23 cellular contexts compared by ENCODE assay signal in the genomic region with DNA sequence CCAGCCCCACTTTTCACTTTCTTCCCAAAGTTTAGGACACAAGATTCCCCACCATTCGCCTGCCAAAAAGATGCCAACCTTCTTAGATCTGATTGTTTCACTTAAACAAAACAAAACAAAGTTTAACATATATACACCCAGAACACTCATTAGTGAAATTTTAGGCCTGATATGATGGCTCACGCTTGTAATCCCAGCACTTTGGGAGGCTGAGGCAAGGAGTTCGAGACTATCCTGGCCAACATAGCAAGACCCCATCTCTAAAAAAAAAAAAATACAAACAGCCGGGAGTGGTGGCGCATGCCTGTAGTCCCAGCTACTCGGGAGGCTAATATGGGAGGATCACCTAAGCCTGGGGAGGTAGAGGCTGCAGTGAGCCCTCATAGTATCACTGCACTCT. TPM values are rescaled to one million over a fixed set of nuclear protein-coding genes. Genes with fewer than 3 reads are reported as not detected.
DNase-seq lines count a peak whose midpoint lies in the region; TF ChIP-seq lines count a peak whose summit lies in the region.
"Had no signal": no experiment of that assay in that cellular context is flagged by ENCODE, and none has a peak within 500 bp of the region (broad histone marks: within the 10 kb centered on the region; RNA-seq: fewer than 3 reads in every experiment).

No MANE protein-coding gene starts in this region.

- no peak for TF ChIP-seq POLR2A in stomach (IDR thresholded peaks at IDR 0.05)

- peaks cover 21% of the 10 kb centered on the region for H3K4me1 Mint-ChIP-seq in activated naive CD4-positive, alpha-beta T cell treated with anti-CD3 and anti-CD28 coated beads, Interleukin-2, amount 50 U/mL, for 24 hours
- H3K4me1 Mint-ChIP-seq in activated naive CD4-positive, alpha-beta T cell treated with anti-CD3 and anti-CD28 coated beads for 36 hours (ENCODE audit: low read depth): peaks cover 11% of the 10 kb centered on the region
- H3K4me1 Mint-ChIP-seq in endothelial cell (ENCODE audit: unreplicated experiment) (peaks cover 11% of the 10 kb centered on the region), chondrocyte (ENCODE audit: low read depth) (peaks cover 6% of the 10 kb centered on the region)

- H3K27me3 Mint-ChIP-seq in activated naive CD4-positive, alpha-beta T cell treated with anti-CD3 and anti-CD28 coated beads, Interleukin-2, amount 50 U/mL, for 24 hours: no peaks in the 10 kb centered on the region
- no peaks in the 10 kb centered on the region for H3K27me3 Mint-ChIP-seq in activated naive CD4-positive, alpha-beta T cell treated with anti-CD3 and anti-CD28 coated beads for 36 hours (ENCODE audit: low read depth)
- H3K27me3 Mint-ChIP-seq in endothelial cell (ENCODE audit: unreplicated experiment): peaks cover 4% of the 10 kb centered on the region
- H3K27me3 Mint-ChIP-seq in chondrocyte (ENCODE audit: low read depth): no peaks in the 10 kb centered on the region
- H3K27me3 Mint-ChIP-seq: CD4-positive, alpha-beta memory T cell had no signal

- WGBS in stomach, 5 donors: 85 to 93% (median 90%) methylated on average over 6 of the region's 6 CpGs

- H3K4me3 ChIP-seq in stomach (no peak overlapping the region), WERI-Rb-1 (ENCODE audit: low read depth, low read length) (no peak overlapping the region)
- H3K4me3 ChIP-seq: BLaER1, GM23248, MG63 had no signal

- TF ChIP-seq EP300 in stomach (IDR thresholded peaks at IDR 0.05): no peak

- TF ChIP-seq CTCF in RWPE1 (conservative IDR thresholded peaks at IDR 0.05; ENCODE audit: low read depth) (no peak), endothelial cell (IDR thresholded peaks at IDR 0.05; ENCODE audit: unreplicated experiment) (no peak), stomach (IDR thresholded peaks at IDR 0.05) (no peak), chondrocyte (IDR thresholded peaks at IDR 0.05) (no peak), WERI-Rb-1 (IDR thresholded peaks at IDR 0.05; ENCODE audit: low read depth, low read length) (no peak)

- H3K4me3 Mint-ChIP-seq in activated naive CD4-positive, alpha-beta T cell treated with anti-CD3 and anti-CD28 coated beads, Interleukin-2, amount 50 U/mL, for 24 hours: no peak overlapping the region
- no peak overlapping the region for H3K4me3 Mint-ChIP-seq in activated naive CD4-positive, alpha-beta T cell treated with anti-CD3 and anti-CD28 coated beads for 36 hours
- H3K4me3 Mint-ChIP-seq in endothelial cell (ENCODE audit: unreplicated experiment): no peak overlapping the region
- no peak overlapping the region for H3K4me3 Mint-ChIP-seq in chondrocyte (ENCODE audit: unreplicated experiment)
- H3K4me3 Mint-ChIP-seq: CD4-positive, alpha-beta memory T cell had no signal

- H3K27ac ChIP-seq in RWPE1 (peak overlapping the region; percentile 65), stomach (peak overlapping the region in 4 of 5 donors; percentile 71 to 92 (median 90)), WERI-Rb-1 (no peak overlapping the region)
- H3K27ac ChIP-seq: 22Rv1, BLaER1, GM23248 had no signal

- H3K9me3 Mint-ChIP-seq in activated naive CD4-positive, alpha-beta T cell treated with anti-CD3 and anti-CD28 coated beads, Interleukin-2, amount 50 U/mL, for 24 hours: no peaks in the 10 kb centered on the region
- no peaks in the 10 kb centered on the region for H3K9me3 Mint-ChIP-seq in activated naive CD4-positive, alpha-beta T cell treated with anti-CD3 and anti-CD28 coated beads for 36 hours
- no peaks in the 10 kb centered on the region for H3K9me3 Mint-ChIP-seq in endothelial cell (ENCODE audit: unreplicated experiment)
- H3K9me3 Mint-ChIP-seq in chondrocyte (ENCODE audit: low read depth): no peaks in the 10 kb centered on the region
- H3K9me3 Mint-ChIP-seq: CD4-positive, alpha-beta memory T cell had no signal

- H3K36me3 Mint-ChIP-seq in activated naive CD4-positive, alpha-beta T cell treated with anti-CD3 and anti-CD28 coated beads, Interleukin-2, amount 50 U/mL, for 24 hours: peaks cover 12% of the 10 kb centered on the region
- peaks cover 6% of the 10 kb centered on the region for H3K36me3 Mint-ChIP-seq in activated naive CD4-positive, alpha-beta T cell treated with anti-CD3 and anti-CD28 coated beads for 36 hours (ENCODE audit: low read depth)
- H3K36me3 Mint-ChIP-seq in endothelial cell (ENCODE audit: low read depth, unreplicated experiment) (peaks cover 10% of the 10 kb centered on the region), chondrocyte (ENCODE audit: low read depth) (peaks cover 9% of the 10 kb centered on the region)

- POLR2A ChIA-PET in RWPE1 (lab: Yijun Ruan, JAX; ENCODE audit: low non-redundant PET): interaction anchor here (0.6 kb wide), 1 partner anchor 64 kb away, joined by 3 read pairs; no protein-coding TSS in a partner anchor

- H3K9me3 ChIP-seq in stomach (no peaks in the 10 kb centered on the region), WERI-Rb-1 (ENCODE audit: severe bottlenecking) (no peaks in the 10 kb centered on the region)
- H3K9me3 ChIP-seq: BLaER1, MG63 had no signal

- H3K27me3 ChIP-seq in stomach (no peaks in the 10 kb centered on the region), WERI-Rb-1 (ENCODE audit: insufficient read depth, low read depth, severe bottlenecking) (no peaks in the 10 kb centered on the region)
- H3K27me3 ChIP-seq: BLaER1, MG63 had no signal

- H3K36me3 ChIP-seq in stomach (peaks cover 0 to 56% (median 28%) of the 10 kb centered on the region in 4 donors), WERI-Rb-1 (peaks cover 4% of the 10 kb centered on the region)
- H3K36me3 ChIP-seq: MG63 had no signal

- intact Hi-C loops in activated naive CD4-positive, alpha-beta T cell treated with anti-CD3 and anti-CD28 coated beads for 36 hours (cut with micrococcal nuclease): no loop called here
- intact Hi-C loops in stomach (cut with DNase I; ENCODE audit: low total_unique reads): loop anchor here (10.0 kb wide), 1 partner anchor 50 kb away; the partner anchor contains the start of gene LRRC25

- CTCF ChIA-PET in activated naive CD4-positive, alpha-beta T cell treated with anti-CD3 and anti-CD28 coated beads for 36 hours (lab: Charles Lee): interaction anchor here (0.5 to 0.7 kb wide), 2 partner anchors 9 to 68 kb away, joined by 3 read pairs; no protein-coding TSS in a partner anchor
- CTCF ChIA-PET in RWPE1 (lab: Yijun Ruan, JAX): interaction anchor here (0.6 kb wide), 4 partner anchors 45 to 1791 kb away, joined by 3 to 6 read pairs (median 4); no protein-coding TSS in a partner anchor

- peaks cover 23 to 61% (median 48%) of the 10 kb centered on the region in 4 donors for H3K4me1 ChIP-seq in stomach

- no peak for DNase-seq in activated naive CD4-positive, alpha-beta T cell treated with anti-CD3 and anti-CD28 coated beads for 36 hours
- DNase-seq in RWPE1 (ENCODE audit: low spot score) (no peak), endothelial cell (ENCODE audit: low spot score) (no peak), stomach (no peak), chondrocyte (ENCODE audit: low spot score) (no peak), WERI-Rb-1 (no peak)
- DNase-seq in stimulated activated CD4-positive, alpha-beta T cell treated with anti-CD3 and anti-CD28 coated beads, Interleukin-1b, Interleukin-23, amount 100 ng/mL, for 48 hours: no peak
- DNase-seq: ACHN; CD4-positive, alpha-beta memory T cell; DND-41; GM23248; MG63; NCI-H1694 treated with DMSO at 0.1 percent for 48 hours; NCI-H2081 treated with DMSO at 0.1 percent for 48 hours; NCI-H446 treated with DMSO at 0.1 percent for 48 hours; NCI-H526 treated with DMSO at 0.1 percent for 48 hours; OCI-M1; SHP77 had no signal

- H3K27ac Mint-ChIP-seq in activated naive CD4-positive, alpha-beta T cell treated with anti-CD3 and anti-CD28 coated beads, Interleukin-2, amount 50 U/mL, for 24 hours: peak overlapping the region; percentile 51
- no peak overlapping the region for H3K27ac Mint-ChIP-seq in activated naive CD4-positive, alpha-beta T cell treated with anti-CD3 and anti-CD28 coated beads for 36 hours
- peak overlapping the region; percentile 31 for H3K27ac Mint-ChIP-seq in endothelial cell (ENCODE audit: unreplicated experiment)
- no peak overlapping the region for H3K27ac Mint-ChIP-seq in chondrocyte (ENCODE audit: unreplicated experiment)

RNA-seq across cellular contexts. Expression of gene PGPEP1, which starts 4.9 kb away (rescaled TPM):
- total RNA-seq in activated naive CD4-positive, alpha-beta T cell treated with anti-CD3 and anti-CD28 coated beads for 36 hours: 10 to 100 TPM; 14.4 to 15.6 TPM
- total RNA-seq in endothelial cell (ENCODE audit: unreplicated experiment) (32.1 TPM), stomach (10 to 100 TPM in 4 of 5 donors, 1 to 10 TPM in 1; 8.0 to 58.9 (median 22.9) TPM), chondrocyte (18.6 to 21.5 TPM (median 21.1 TPM) in 3 replicates)
- polyA plus RNA-seq in stomach: 10 to 100 TPM in 2 of 3 donors, 1 to 10 TPM in 1; 8.4 to 40.0 (median 31.8) TPM

RNA-seq across cellular contexts. Expression of gene LSM4, which starts 22.4 kb away (rescaled TPM):
- 100 to 1,000 TPM; 439 to 451 TPM for total RNA-seq in activated naive CD4-positive, alpha-beta T cell treated with anti-CD3 and anti-CD28 coated beads for 36 hours
- total RNA-seq in endothelial cell (ENCODE audit: unreplicated experiment) (166 TPM), stomach (100 to 1,000 TPM in 2 of 5 donors, 10 to 100 TPM in 3; 24.1 to 185 (median 98.6) TPM), chondrocyte (68.1 to 84.8 TPM (median 73.0 TPM) in 3 replicates)
- polyA plus RNA-seq in stomach: 100 to 1,000 TPM; 114 to 181 (median 173) TPM

RNA-seq across cellular contexts. Expression of gene GDF15, which starts 40.7 kb away (rescaled TPM):
- under 1 TPM in 1 of 2 experiments, not detected in 1; 0.20 TPM for total RNA-seq in activated naive CD4-positive, alpha-beta T cell treated with anti-CD3 and anti-CD28 coated beads for 36 hours
- total RNA-seq in endothelial cell (ENCODE audit: unreplicated experiment): 1.3 TPM
- 100 to 1,000 TPM in 1 of 5 donors, 10 to 100 TPM in 4; 17.3 to 102 (median 46.9) TPM for total RNA-seq in stomach
- polyA plus RNA-seq in stomach: 100 to 1,000 TPM in 1 of 3 donors, 10 to 100 TPM in 2; 14.2 to 134 (median 44.5) TPM
- total RNA-seq in chondrocyte: 6.2 to 149 TPM (median 149 TPM) in 3 replicates
- polyA plus RNA-seq: CD4-positive, alpha-beta memory T cell had no signal

RNA-seq across cellular contexts. Expression of gene LRRC25, which starts 52.1 kb away (rescaled TPM):
- total RNA-seq in activated naive CD4-positive, alpha-beta T cell treated with anti-CD3 and anti-CD28 coated beads for 36 hours: not detected
- total RNA-seq in endothelial cell (ENCODE audit: unreplicated experiment) (not detected), stomach (10 to 100 TPM in 1 of 5 donors, 1 to 10 TPM in 2, not detected in 2; 2.9 to 11.2 (median 7.2) TPM), chondrocyte (not detected in 3 replicates)
- polyA plus RNA-seq in stomach: 1 to 10 TPM in 2 of 3 donors, under 1 TPM in 1; 0.98 to 2.4 (median 1.7) TPM
- total RNA-seq: GM23248, LHCN-M2, RPMI7951 had no signal
- polyA plus RNA-seq: GM23248 had no signal

Comparison
In these comparisons a context has a peak if more than half of its experiments do, and no peak if none do; other contexts are left out.
1. H3K27ac Mint-ChIP-seq: peak in activated naive CD4-positive, alpha-beta T cell treated with anti-CD3 and anti-CD28 coated beads, Interleukin-2, amount 50 U/mL, for 24 hours (single experiment) and endothelial cell (single experiment); none in activated naive CD4-positive, alpha-beta T cell treated with anti-CD3 and anti-CD28 coated beads for 36 hours (single experiment) and chondrocyte (single experiment).